ENCODE assay signal across 17 cellular contexts in the genomic region with DNA sequence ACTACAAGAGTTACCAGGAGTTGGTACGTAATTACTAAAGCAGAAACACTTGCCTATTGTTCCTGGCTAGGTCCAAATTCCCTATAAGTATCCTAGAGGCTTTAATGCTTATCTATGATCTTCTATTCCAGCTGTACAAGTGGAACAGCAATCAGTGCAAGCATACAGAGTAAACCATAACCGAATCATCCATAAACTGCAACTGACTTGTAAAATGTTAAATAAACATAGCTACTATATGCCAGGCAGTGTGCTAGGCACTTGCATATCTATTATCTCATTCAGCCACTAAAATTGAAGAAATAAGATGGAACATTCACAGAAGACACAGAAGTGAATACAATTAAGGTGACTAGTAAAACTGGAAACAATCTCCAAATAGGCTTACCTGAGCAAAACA.
DNase-seq lines count a peak whose midpoint lies in the region; ATAC-seq and TF ChIP-seq lines count a peak whose summit lies in the region.
"Had no signal": no experiment of that assay in that cellular context is flagged by ENCODE, and none has a peak within 500 bp of the region (broad histone marks: within the 10 kb centered on the region; RNA-seq: fewer than 3 reads in every experiment).

No MANE protein-coding gene starts in this region.

- no peak for DNase-seq in activated T-cell treated with anti-CD3 and anti-CD28 coated beads, Interleukin-2, amount 50 U/mL, for 24 hours
- DNase-seq in activated T-cell treated with anti-CD3 and anti-CD28 coated beads, Interleukin-2, amount 50 U/mL, for 48 hours = no peak
- no peak for DNase-seq in nephron progenitor cell
- no peak for DNase-seq in NCI-H226
- DNase-seq: Calu3; CD8-positive, alpha-beta T cell; DMS 273 treated with DMSO at 0.1 percent for 48 hours; DMS53; DND-41; EL; H9 had no signal

- peaks cover 83% of the 10 kb centered on the region for H3K36me3 Mint-ChIP-seq in activated T-cell treated with anti-CD3 and anti-CD28 coated beads, Interleukin-2, amount 50 U/mL, for 24 hours (ENCODE audit: low read depth)
- peaks cover 66% of the 10 kb centered on the region for H3K36me3 Mint-ChIP-seq in nephron progenitor cell (ENCODE audit: low read depth)

- TF ChIP-seq CTCF in VCaP (conservative IDR thresholded peaks at IDR 0.05) = no peak
- no peak for TF ChIP-seq CTCF in nephron progenitor cell (IDR thresholded peaks at IDR 0.05)

- H3K27me3 Mint-ChIP-seq in activated T-cell treated with anti-CD3 and anti-CD28 coated beads, Interleukin-2, amount 50 U/mL, for 24 hours = no peaks in the 10 kb centered on the region
- no peaks in the 10 kb centered on the region for H3K27me3 Mint-ChIP-seq in nephron progenitor cell (ENCODE audit: low read depth, poor library complexity)
- H3K27me3 Mint-ChIP-seq: B cell had no signal

- H3K4me1 Mint-ChIP-seq in activated T-cell treated with anti-CD3 and anti-CD28 coated beads, Interleukin-2, amount 50 U/mL, for 24 hours (ENCODE audit: low read depth) = no peaks in the 10 kb centered on the region
- H3K4me1 Mint-ChIP-seq in nephron progenitor cell = peaks cover 12% of the 10 kb centered on the region
- H3K4me1 Mint-ChIP-seq: B cell, H9 had no signal

- H3K27ac ChIP-seq in VCaP = peak overlapping the region; percentile 15
- H3K27ac ChIP-seq: BLaER1 treated with 17β-estradiol and CSF1 and Interleukin-3, amounts not matched to agents 10 nM and 100 nM; HL-60 had no signal

- H3K27ac Mint-ChIP-seq in activated T-cell treated with anti-CD3 and anti-CD28 coated beads, Interleukin-2, amount 50 U/mL, for 24 hours = peak overlapping the region; percentile 11
- peak overlapping the region; percentile 97 for H3K27ac Mint-ChIP-seq in nephron progenitor cell
- H3K27ac Mint-ChIP-seq: B cell; CD8-positive, alpha-beta T cell had no signal

- H3K4me3 Mint-ChIP-seq in activated T-cell treated with anti-CD3 and anti-CD28 coated beads, Interleukin-2, amount 50 U/mL, for 24 hours = no peak overlapping the region
- H3K4me3 Mint-ChIP-seq in nephron progenitor cell = no peak overlapping the region
- H3K4me3 Mint-ChIP-seq: B cell; CD8-positive, alpha-beta T cell; H9 had no signal

- H3K9me3 Mint-ChIP-seq in activated T-cell treated with anti-CD3 and anti-CD28 coated beads, Interleukin-2, amount 50 U/mL, for 24 hours = no peaks in the 10 kb centered on the region
- no peaks in the 10 kb centered on the region for H3K9me3 Mint-ChIP-seq in nephron progenitor cell
- H3K9me3 Mint-ChIP-seq: CD8-positive, alpha-beta T cell; H9 had no signal

- no peak for ATAC-seq in HG03175 (IDR thresholded peaks at IDR 0.05; ENCODE audit: unreplicated experiment)
- ATAC-seq: CD8-positive, alpha-beta T cell; GM12878 had no signal
